ENCODE assay signal across 14 cellular contexts in genomic region chr15:72669803-72670202, GRCh38. TPM values are rescaled to one million over a fixed set of nuclear protein-coding genes. Genes with fewer than 3 reads are reported as not detected.
"Had no signal": no experiment of that assay in that cellular context is flagged by ENCODE, and none has a peak within 500 bp of the region (broad histone marks: within the 10 kb centered on the region; RNA-seq: fewer than 3 reads in every experiment).

No MANE protein-coding gene starts in this region.

RNA-seq across cellular contexts. Expression of gene GOLGA6B, which starts 15.3 kb away (rescaled TPM):
- total RNA-seq: stomach, temporal lobe, thoracic aorta, transverse colon, upper lobe of left lung, upper lobe of right lung, uterus, vagina had no signal
- polyA plus RNA-seq: stomach, thymus had no signal

RNA-seq across cellular contexts. Expression of gene HIGD2B, which starts 16.2 kb away (rescaled TPM):
- total RNA-seq: subcutaneous adipose tissue, suprapubic skin, temporal lobe, thoracic aorta, tibial nerve, transverse colon, upper lobe of left lung, upper lobe of right lung, ureter, urinary bladder, uterus, vagina had no signal
- polyA plus RNA-seq: stomach, urinary bladder had no signal
